Comparison of ENCODE assay signal across 8 cellular contexts in the genomic region with DNA sequence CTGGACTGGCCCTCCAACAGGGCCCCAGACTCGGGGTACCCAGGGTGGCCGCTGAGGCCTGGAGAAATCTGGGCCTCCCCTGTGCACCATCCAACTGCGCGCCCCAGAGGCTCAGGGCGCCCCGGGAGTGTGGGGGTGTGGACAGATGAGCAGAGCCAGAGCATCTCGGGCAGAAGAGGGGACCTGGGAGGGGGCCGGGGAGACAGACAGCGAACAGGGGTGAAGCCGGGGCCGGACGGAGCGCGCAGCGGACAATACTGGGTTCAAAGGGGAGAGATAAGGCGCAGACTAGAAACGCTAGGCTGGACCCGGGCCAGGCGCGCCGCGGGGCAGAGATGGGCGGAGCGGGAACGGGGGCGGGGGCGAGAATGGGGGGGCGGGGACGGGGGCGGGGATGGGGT. TPM values are rescaled to one million over a fixed set of nuclear protein-coding genes. Genes with fewer than 3 reads are reported as not detected.
DNase-seq lines count a peak whose midpoint lies in the region; ATAC-seq and TF ChIP-seq lines count a peak whose summit lies in the region.

No MANE protein-coding gene starts in this region.

- H3K36me3 ChIP-seq in stomach: no peaks in the 10 kb centered on the region

- peaks cover 0 to 25% (median 0%) of the 10 kb centered on the region in 3 donors for H3K27me3 ChIP-seq in stomach

- TF ChIP-seq EP300 in stomach (IDR thresholded peaks at IDR 0.05): no peak

- H3K27me3 Mint-ChIP-seq in activated naive CD8-positive, alpha-beta T cell treated with anti-CD3 and anti-CD28 coated beads, Interleukin-2, amount 10 ng/mL, durations not matched to agents 7 days and 5 days: peaks cover 5% of the 10 kb centered on the region

- no peak for TF ChIP-seq CTCF in stomach (IDR thresholded peaks at IDR 0.05)

- H3K4me3 ChIP-seq in stomach: peak overlapping the region; percentile 66 to 83 (median 73)

- WGBS in stomach, 5 donors: 2 to 3% (median 3%) methylated on average over 17 to 29 of the region's 30 CpGs

- H3K9me3 ChIP-seq in stomach: no peaks in the 10 kb centered on the region

- peak overlapping the region; percentile 82 for H3K27ac Mint-ChIP-seq in activated naive CD8-positive, alpha-beta T cell treated with anti-CD3 and anti-CD28 coated beads, Interleukin-2, amount 10 ng/mL, durations not matched to agents 7 days and 5 days

- peak; percentile 10 for ATAC-seq in GM19324 (IDR thresholded peaks at IDR 0.05; ENCODE audit: low FRiP score, unreplicated experiment)
- peak; percentile 24 for ATAC-seq in HG03097 (IDR thresholded peaks at IDR 0.05; ENCODE audit: low FRiP score, unreplicated experiment)
- ATAC-seq in activated naive CD8-positive, alpha-beta T cell treated with anti-CD3 and anti-CD28 coated beads, Interleukin-2, amount 10 ng/mL, durations not matched to agents 7 days and 5 days (ENCODE audit: low read depth): peak; percentile 15

- peak overlapping the region; percentile 86 for H3K4me3 Mint-ChIP-seq in activated naive CD8-positive, alpha-beta T cell treated with anti-CD3 and anti-CD28 coated beads, Interleukin-2, amount 10 ng/mL, durations not matched to agents 7 days and 5 days

- no peak for TF ChIP-seq POLR2A in stomach (IDR thresholded peaks at IDR 0.05)

- H3K9me3 Mint-ChIP-seq in activated naive CD8-positive, alpha-beta T cell treated with anti-CD3 and anti-CD28 coated beads, Interleukin-2, amount 10 ng/mL, durations not matched to agents 7 days and 5 days: no peaks in the 10 kb centered on the region

- intact Hi-C loops in stomach (cut with DNase I; ENCODE audit: low total_unique reads): no loop called here

- peak overlapping the region; percentile 77 to 86 (median 84) for H3K27ac ChIP-seq in stomach

- H3K4me1 ChIP-seq in stomach: peaks cover 13 to 47% (median 41%) of the 10 kb centered on the region in 4 donors

- peaks cover 1% of the 10 kb centered on the region for H3K36me3 Mint-ChIP-seq in activated naive CD8-positive, alpha-beta T cell treated with anti-CD3 and anti-CD28 coated beads, Interleukin-2, amount 10 ng/mL, durations not matched to agents 7 days and 5 days

- peaks cover 20% of the 10 kb centered on the region for H3K4me1 Mint-ChIP-seq in activated naive CD8-positive, alpha-beta T cell treated with anti-CD3 and anti-CD28 coated beads, Interleukin-2, amount 10 ng/mL, durations not matched to agents 7 days and 5 days

- no peak for DNase-seq in activated naive CD8-positive, alpha-beta T cell treated with anti-CD3 and anti-CD28 coated beads, Interleukin-2, amount 10 ng/mL, durations not matched to agents 7 days and 5 days
- DNase-seq in inferior parietal cortex (ENCODE audit: extremely low spot score) (peak; percentile 49), stomach (no peak), activated gamma-delta T cell (lab: John Stamatoyannopoulos, UW) (no peak), COR-L47 (lab: John Stamatoyannopoulos, UW) (no peak), NCI-H1105 (lab: John Stamatoyannopoulos, UW) (no peak)

- POLR2A ChIA-PET in activated naive CD8-positive, alpha-beta T cell treated with anti-CD3 and anti-CD28 coated beads, Interleukin-2, amount 10 ng/mL, durations not matched to agents 7 days and 5 days (lab: Charles Lee): interaction anchor here (0.6 to 3.1 kb wide), 8 partner anchors 10 to 265 kb away, joined by 3 to 52 read pairs (median 4); partner anchors contain the start of gene TIMM44

RNA-seq across cellular contexts. Expression of gene CERS4, which starts 0.5 kb away (rescaled TPM):
- 10 to 100 TPM; 32.5 to 32.8 TPM for total RNA-seq in activated naive CD8-positive, alpha-beta T cell treated with anti-CD3 and anti-CD28 coated beads, Interleukin-2, amount 10 ng/mL, durations not matched to agents 7 days and 5 days
- total RNA-seq in stomach: 100 to 1,000 TPM in 1 of 5 donors, 10 to 100 TPM in 3, 1 to 10 TPM in 1; 1.7 to 124 (median 39.0) TPM
- polyA plus RNA-seq in stomach: 10 to 100 TPM; 23.1 to 44.9 (median 30.4) TPM

RNA-seq across cellular contexts. Expression of gene FBN3, which starts 59.3 kb away (rescaled TPM):
- total RNA-seq in activated naive CD8-positive, alpha-beta T cell treated with anti-CD3 and anti-CD28 coated beads, Interleukin-2, amount 10 ng/mL, durations not matched to agents 7 days and 5 days: under 1 TPM; 0.03 to 0.50 TPM
- under 1 TPM in 1 of 5 donors, not detected in 4; 0.55 TPM for total RNA-seq in stomach
- polyA plus RNA-seq in stomach: under 1 TPM in 1 of 3 donors, not detected in 2; 0.08 TPM
